11 cellular contexts compared by ENCODE assay signal in genomic region chr6:40015530-40015929, GRCh38.
"Had no signal": no experiment of that assay in that cellular context is flagged by ENCODE, and none has a peak within 500 bp of the region (broad histone marks: within the 10 kb centered on the region; RNA-seq: fewer than 3 reads in every experiment).

No MANE protein-coding gene starts in this region.

- H3K9ac ChIP-seq: GM23248 had no signal

- H3K36me3 ChIP-seq: HAP-1 had no signal

- H3K27ac ChIP-seq: GM23248 had no signal

- H3K4me3 ChIP-seq: GM23248, GM23338, HAP-1 had no signal

- H3K4me2 ChIP-seq: GM23338 had no signal

- DNase-seq: GM23248, GOT3, H7, H9, HCEC 1CT, HFFc6 had no signal

- H3K4me1 ChIP-seq: HAP-1 had no signal

- H3K4me1 Mint-ChIP-seq: H9 had no signal

- H3K27ac Mint-ChIP-seq: GM23338, H9, HFFc6 had no signal

- H2AFZ ChIP-seq: GM23248, GM23338 had no signal

- H3K9me3 ChIP-seq: HAP-1 had no signal

- H3K4me3 Mint-ChIP-seq: GM23338, H9, HFFc6 had no signal

- FAIRE-seq: H1, H54 had no signal

- ATAC-seq: GM23338, HCT116 had no signal
